Comparison of ENCODE assay signal across 29 cellular contexts in genomic region chr3:194365978-194366490, GRCh38. TPM values are rescaled to one million over a fixed set of nuclear protein-coding genes. Genes with fewer than 3 reads are reported as not detected.
"Had no signal": no experiment of that assay in that cellular context is flagged by ENCODE, and none has a peak within 500 bp of the region (broad histone marks: within the 10 kb centered on the region; RNA-seq: fewer than 3 reads in every experiment).

No MANE protein-coding gene starts in this region.

- DNase-seq: dermis blood vessel endothelial cell; effector memory CD4-positive, alpha-beta T cell; esophagus squamous epithelium; gastrocnemius medialis; head of caudate nucleus; kidney; midbrain; naive thymus-derived CD4-positive, alpha-beta T cell; nucleus accumbens; ovary; right cardiac atrium; stimulated activated CD4-positive, alpha-beta T cell treated with anti-CD3 and anti-CD28 coated beads, Interleukin-15, amount 100 ng/mL, for 24 hours; stimulated activated CD4-positive, alpha-beta T cell treated with anti-CD3 and anti-CD28 coated beads, Interleukin-2, amount 100 ng/mL, for 48 hours; stimulated activated naive CD4-positive, alpha-beta T cell; stimulated activated naive CD8-positive, alpha-beta T cell treated with anti-CD3 and anti-CD28 coated beads, Interleukin-15, amount 100 ng/mL, for 72 hours; transverse colon; upper lobe of right lung; uterus had no signal

- FAIRE-seq: endothelial cell of umbilical vein, kidney had no signal

- ATAC-seq: gastrocnemius medialis; left lobe of liver; naive thymus-derived CD4-positive, alpha-beta T cell; psoas muscle; right cardiac atrium; stimulated activated naive CD8-positive, alpha-beta T cell treated with anti-CD3 and anti-CD28 coated beads, Interleukin-15, amount 100 ng/mL, for 72 hours; upper lobe of right lung had no signal

- H3K27ac ChIP-seq: coronary artery, esophagus squamous epithelium, gastrocnemius medialis, neural progenitor cell, ovary, psoas muscle, suprapubic skin, upper lobe of right lung, uterus had no signal

- H3K9me3 ChIP-seq: esophagus squamous epithelium, gastrocnemius medialis, ovary, psoas muscle, suprapubic skin, transverse colon, upper lobe of right lung, uterus had no signal

- H3K9ac ChIP-seq: neural progenitor cell had no signal

- H3K4me2 ChIP-seq: neural progenitor cell had no signal

- H3K4me1 ChIP-seq: suprapubic skin, upper lobe of right lung had no signal

- H3K27me3 ChIP-seq: ovary, uterus had no signal

- H3K36me3 ChIP-seq: esophagus squamous epithelium, gastrocnemius medialis, neural progenitor cell, ovary, suprapubic skin, transverse colon, upper lobe of right lung, uterus had no signal

- H3K4me3 ChIP-seq: coronary artery, esophagus squamous epithelium, gastrocnemius medialis, lung, neural progenitor cell, ovary, psoas muscle, skin epidermis, suprapubic skin, transverse colon, upper lobe of right lung, uterus had no signal

- H2AFZ ChIP-seq: neural progenitor cell had no signal

RNA-seq across cellular contexts. Expression of gene LRRC15, which starts 3.5 kb away (rescaled TPM):
- total RNA-seq: endothelial cell of umbilical vein; epithelial cell of proximal tubule; glomerular endothelial cell; left lobe of liver; naive thymus-derived CD4-positive, alpha-beta T cell; renal cortical epithelial cell had no signal
- polyA plus RNA-seq: endothelial cell of umbilical vein; naive thymus-derived CD4-positive, alpha-beta T cell had no signal

RNA-seq across cellular contexts. Expression of gene CPN2, which starts 14.9 kb away (rescaled TPM):
- total RNA-seq: dermis blood vessel endothelial cell; endothelial cell of umbilical vein; epithelial cell of proximal tubule; esophagus squamous epithelium; glomerular endothelial cell; lung; naive thymus-derived CD4-positive, alpha-beta T cell; right cardiac atrium; suprapubic skin; upper lobe of right lung had no signal
- polyA plus RNA-seq: endothelial cell of umbilical vein; lung; naive thymus-derived CD4-positive, alpha-beta T cell had no signal

RNA-seq across cellular contexts. Expression of gene GP5, which starts 33.0 kb away (rescaled TPM):
- total RNA-seq: epithelial cell of proximal tubule, glomerular endothelial cell, psoas muscle, right cardiac atrium, transverse colon had no signal
